ENCODE assay signal across 1 cellular context in genomic region chr14:22627506-22628263, GRCh38.
TF ChIP-seq lines count a peak whose summit lies in the region.

No MANE protein-coding gene starts in this region.

TF ChIP-seq in HepG2, 621 proteins besides CTCF, POLR2A, EP300 and RAD21:
- TF ChIP-seq, protein P1, sequence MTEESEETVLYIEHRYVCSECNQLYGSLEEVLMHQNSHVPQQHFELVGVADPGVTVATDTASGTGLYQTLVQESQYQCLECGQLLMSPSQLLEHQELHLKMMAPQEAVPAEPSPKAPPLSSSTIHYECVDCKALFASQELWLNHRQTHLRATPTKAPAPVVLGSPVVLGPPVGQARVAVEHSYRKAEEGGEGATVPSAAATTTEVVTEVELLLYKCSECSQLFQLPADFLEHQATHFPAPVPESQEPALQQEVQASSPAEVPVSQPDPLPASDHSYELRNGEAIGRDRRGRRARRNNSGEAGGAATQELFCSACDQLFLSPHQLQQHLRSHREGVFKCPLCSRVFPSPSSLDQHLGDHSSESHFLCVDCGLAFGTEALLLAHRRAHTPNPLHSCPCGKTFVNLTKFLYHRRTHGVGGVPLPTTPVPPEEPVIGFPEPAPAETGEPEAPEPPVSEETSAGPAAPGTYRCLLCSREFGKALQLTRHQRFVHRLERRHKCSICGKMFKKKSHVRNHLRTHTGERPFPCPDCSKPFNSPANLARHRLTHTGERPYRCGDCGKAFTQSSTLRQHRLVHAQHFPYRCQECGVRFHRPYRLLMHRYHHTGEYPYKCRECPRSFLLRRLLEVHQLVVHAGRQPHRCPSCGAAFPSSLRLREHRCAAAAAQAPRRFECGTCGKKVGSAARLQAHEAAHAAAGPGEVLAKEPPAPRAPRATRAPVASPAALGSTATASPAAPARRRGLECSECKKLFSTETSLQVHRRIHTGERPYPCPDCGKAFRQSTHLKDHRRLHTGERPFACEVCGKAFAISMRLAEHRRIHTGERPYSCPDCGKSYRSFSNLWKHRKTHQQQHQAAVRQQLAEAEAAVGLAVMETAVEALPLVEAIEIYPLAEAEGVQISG (CRISPR knock-in tag; IDR thresholded peaks at IDR 0.05): no peak
- TF ChIP-seq SPEN (CRISPR knock-in tag; IDR thresholded peaks at IDR 0.05; ENCODE audit: low read depth) (0 out of 2 replicates have a peak, but pooled peaks have one; percentile 9), ESRRA (CRISPR knock-in tag; IDR thresholded peaks at IDR 0.05; ENCODE audit: low read depth) (no peak), PCBP2 (optimal IDR thresholded peaks at IDR 0.05; ENCODE audit: low read depth, low read length, poor library complexity, severe bottlenecking) (no peak), ZNF7 (CRISPR knock-in tag; IDR thresholded peaks at IDR 0.05) (no peak), TAF1 (CRISPR knock-in tag; IDR thresholded peaks at IDR 0.05) (no peak)
